Comparison of ENCODE assay signal across 9 cellular contexts in genomic region chr10:89252225-89252585, GRCh38. TPM values are rescaled to one million over a fixed set of nuclear protein-coding genes. Genes with fewer than 3 reads are reported as not detected.
DNase-seq lines count a peak whose midpoint lies in the region; ATAC-seq, FAIRE-seq and TF ChIP-seq lines count a peak whose summit lies in the region.
"Had no signal": no experiment of that assay in that cellular context is flagged by ENCODE, and none has a peak within 500 bp of the region (broad histone marks: within the 10 kb centered on the region; RNA-seq: fewer than 3 reads in every experiment).

No MANE protein-coding gene starts in this region.

- H3K27me3 ChIP-seq in GM12878 (replicated peaks in 1 of 2; ENCODE audit: control insufficient read depth in 2 of 2, insufficient read depth in 2 of 2, low read length in 1 of 2) (no peaks in the 10 kb centered on the region), mesenchymal stem cell (ENCODE audit: control insufficient read depth in 1 of 2, insufficient read depth in 1 of 2, low read length in 2 of 2) (peaks cover 0 to 5% of the 10 kb centered on the region in 2 experiments), thoracic aorta (replicated peaks; ENCODE audit: insufficient read depth) (no peaks in the 10 kb centered on the region)
- no peaks in the 10 kb centered on the region for H3K27me3 ChIP-seq in effector memory CD4-positive, alpha-beta T cell (replicated peaks; ENCODE audit: control insufficient read depth, insufficient read depth, low read length, poor library complexity, severe bottlenecking)

- SMC1A ChIA-PET in GM12878 (lab: Charles Lee; ENCODE audit: uncharacterized antibody, unreplicated experiment), result interaction anchor here (2.3 to 3.8 kb wide), 2 partner anchors 11 to 117 kb away, joined by 9 to 25 read pairs; no protein-coding TSS in a partner anchor

- no peak overlapping the region for H2BK12ac ChIP-seq in mesenchymal stem cell (ENCODE audit: low read length in 2 of 2)

- H3K9ac ChIP-seq in GM12878 (ENCODE audit: control insufficient read depth, insufficient read depth, low read length), result no peak overlapping the region
- H3K9ac ChIP-seq in mesenchymal stem cell (ENCODE audit: low read length), result no peak overlapping the region

- RAD21 ChIA-PET in GM12878 (lab: Charles Lee; ENCODE audit: unreplicated experiment), result interaction anchor here (0.6 to 4.1 kb wide), 7 partner anchors 9 to 261 kb away, joined by 3 to 30 read pairs (median 7); partner anchors contain the start of genes FAS and IFIT2

- no peak overlapping the region for H3K4me3 ChIP-seq in GM12878
- peak overlapping the region in 1 of 2 experiments; percentile 85 for H3K4me3 ChIP-seq in mesenchymal stem cell (ENCODE audit: insufficient read depth in 1 of 2, low read depth in 1 of 2, low read length in 2 of 2)
- peak overlapping the region; percentile 94 for H3K4me3 ChIP-seq in thoracic aorta
- no peak overlapping the region for H3K4me3 ChIP-seq in effector memory CD4-positive, alpha-beta T cell (ENCODE audit: insufficient read depth, low read depth, low read length, poor library complexity, severe bottlenecking)

- H3K9me3 ChIP-seq in GM12878 (replicated peaks; ENCODE audit: control insufficient read depth, insufficient read depth, low read length) (peaks cover 18% of the 10 kb centered on the region), mesenchymal stem cell (ENCODE audit: control insufficient read depth, low read length) (no peaks in the 10 kb centered on the region), thoracic aorta (no peaks in the 10 kb centered on the region)
- no peaks in the 10 kb centered on the region for H3K9me3 ChIP-seq in effector memory CD4-positive, alpha-beta T cell (ENCODE audit: control insufficient read depth, low read length)

- no peak for TF ChIP-seq EP300 in GM12878 (IDR thresholded peaks at IDR 0.05; ENCODE audit: borderline replicate concordance in 1 of 2, control insufficient read depth in 1 of 2, low read depth in 2 of 2, low read length in 2 of 2)

- no peak for TF ChIP-seq POLR2A in GM12878 (IDR thresholded peaks at IDR 0.05; ENCODE audit: low read depth, low read length)

- TF ChIP-seq RAD21 in GM12878 (IDR thresholded peaks at IDR 0.05; ENCODE audit: insufficient read depth, low read depth, low read length), result no peak

- no peaks in the 10 kb centered on the region for H3K36me3 ChIP-seq in GM12878 (ENCODE audit: control insufficient read depth in 2 of 2, insufficient read depth in 2 of 2, low read length in 1 of 2)
- no peaks in the 10 kb centered on the region for H3K36me3 ChIP-seq in mesenchymal stem cell (ENCODE audit: control insufficient read depth in 1 of 2, insufficient read depth in 2 of 2, low read depth in 1 of 2, low read length in 2 of 2)
- H3K36me3 ChIP-seq in thoracic aorta, result no peaks in the 10 kb centered on the region
- H3K36me3 ChIP-seq in effector memory CD4-positive, alpha-beta T cell (ENCODE audit: control insufficient read depth, insufficient read depth, low read length), result no peaks in the 10 kb centered on the region

- no peak overlapping the region for H3K18ac ChIP-seq in mesenchymal stem cell (ENCODE audit: low read depth in 1 of 2, low read length in 2 of 2)

- no peak for ATAC-seq in activated T-cell treated with anti-CD3 and anti-CD28 coated beads, Interleukin-2, amount 50 U/mL, for 4 hours
- no peak for ATAC-seq in GM12878
- no peak for ATAC-seq in thoracic aorta (ENCODE audit: insufficient number of reproducible peaks, low FRiP score, low read depth)
- ATAC-seq in GM21515 (IDR thresholded peaks at IDR 0.05; ENCODE audit: unreplicated experiment), result no peak

- no peak for DNase-seq in activated T-cell treated with anti-CD3 and anti-CD28 coated beads, Interleukin-2, amount 50 U/mL, for 24 hours
- no peak for DNase-seq in activated T-cell treated with anti-CD3 and anti-CD28 coated beads, Interleukin-2, amount 50 U/mL, for 4 hours
- DNase-seq in GM12878 (ENCODE audit: low read depth, low spot score) (no peak), mesenchymal stem cell (no peak), thoracic aorta (ENCODE audit: low spot score) (no peak)
- DNase-seq in effector memory CD4-positive, alpha-beta T cell, result no peak
- no peak for DNase-seq in activated naive CD4-positive, alpha-beta T cell (lab: John Stamatoyannopoulos, UW)

- 0 out of 2 replicates have a peak, but pooled peaks cover 6% of the 10 kb centered on the region for H3K4me1 ChIP-seq in GM12878 (ENCODE audit: control insufficient read depth, insufficient read depth, low read length)
- peaks cover 2% of the 10 kb centered on the region for H3K4me1 ChIP-seq in mesenchymal stem cell (ENCODE audit: control insufficient read depth, insufficient read depth, low read depth, low read length)
- H3K4me1 ChIP-seq in thoracic aorta (ENCODE audit: control insufficient read depth in 1 of 2, low read depth in 2 of 2), result peaks cover 0 to 12% of the 10 kb centered on the region in 2 donors
- peaks cover 9% of the 10 kb centered on the region for H3K4me1 ChIP-seq in effector memory CD4-positive, alpha-beta T cell (ENCODE audit: control insufficient read depth, insufficient read depth, low read length, poor library complexity, severe bottlenecking)

- H3K27ac ChIP-seq in GM12878 (ENCODE audit: control insufficient read depth, insufficient read depth) (no peak overlapping the region), mesenchymal stem cell (ENCODE audit: low read length, poor library complexity, severe bottlenecking) (no peak overlapping the region), thoracic aorta (no peak overlapping the region)
- H3K27ac ChIP-seq in effector memory CD4-positive, alpha-beta T cell (ENCODE audit: insufficient read depth, low read length, poor library complexity, severe bottlenecking), result no peak overlapping the region

- POLR2A ChIA-PET in GM12878 (lab: Charles Lee), result interaction anchor here (1.6 to 2.1 kb wide), 3 partner anchors 9 to 162 kb away, joined by 6 to 12 read pairs (median 7); partner anchors contain the start of gene IFIT5

- no peak overlapping the region for H2AK5ac ChIP-seq in mesenchymal stem cell (ENCODE audit: low read length, severe bottlenecking)

- H3K27me3 Mint-ChIP-seq in activated T-cell treated with anti-CD3 and anti-CD28 coated beads, Interleukin-2, amount 50 U/mL, for 24 hours, result peaks cover 4% of the 10 kb centered on the region
- peaks cover 3% of the 10 kb centered on the region for H3K27me3 Mint-ChIP-seq in activated T-cell treated with anti-CD3 and anti-CD28 coated beads, Interleukin-2, amount 50 U/mL, for 4 hours (ENCODE audit: low read depth)

- H3K4me3 Mint-ChIP-seq in activated T-cell treated with anti-CD3 and anti-CD28 coated beads, Interleukin-2, amount 50 U/mL, for 24 hours, result peak overlapping the region; percentile 88
- no peak overlapping the region for H3K4me3 Mint-ChIP-seq in activated T-cell treated with anti-CD3 and anti-CD28 coated beads, Interleukin-2, amount 50 U/mL, for 4 hours

- peak overlapping the region; percentile 92 for H3K4me2 ChIP-seq in GM12878 (ENCODE audit: control insufficient read depth, insufficient read depth)
- peak overlapping the region; percentile 89 for H3K4me2 ChIP-seq in mesenchymal stem cell (ENCODE audit: low read length, poor library complexity, severe bottlenecking)

- no peak overlapping the region for H3K4ac ChIP-seq in mesenchymal stem cell (ENCODE audit: low read depth in 1 of 2, low read length in 2 of 2)

- no peak overlapping the region for H4K8ac ChIP-seq in mesenchymal stem cell (ENCODE audit: low read length)

- H3K23ac ChIP-seq in mesenchymal stem cell (ENCODE audit: low read length in 2 of 2), result no peak overlapping the region

- H3K4me1 Mint-ChIP-seq in activated T-cell treated with anti-CD3 and anti-CD28 coated beads, Interleukin-2, amount 50 U/mL, for 24 hours (ENCODE audit: low read depth), result peaks cover 43% of the 10 kb centered on the region
- H3K4me1 Mint-ChIP-seq in activated T-cell treated with anti-CD3 and anti-CD28 coated beads, Interleukin-2, amount 50 U/mL, for 4 hours (ENCODE audit: low read depth), result peaks cover 34% of the 10 kb centered on the region

- FAIRE-seq in GM12878 (lab: Jason Lieb, UNC), result no peak

- H3K79me2 ChIP-seq in GM12878 (ENCODE audit: control insufficient read depth, insufficient read depth, low read length), result peaks cover 10% of the 10 kb centered on the region

- CTCF ChIA-PET in GM12878 (lab: Yijun Ruan, JAX), result interaction anchor here (1.3 to 2.9 kb wide), 4 partner anchors 10 to 162 kb away, joined by 4 to 23 read pairs (median 8); partner anchors contain the start of gene IFIT5

- no peak overlapping the region for H2BK120ac ChIP-seq in mesenchymal stem cell (ENCODE audit: low read depth, low read length)

- WGBS in GM12878 (ENCODE audit: insufficient coverage, insufficient replicate concordance, low lambda C conversion rate, missing lambda C conversion rate), result 90% methylated on average over 2 of the region's 2 CpGs
- WGBS in mesenchymal stem cell, result 100% methylated on average over 2 of the region's 2 CpGs

- H3K36me3 Mint-ChIP-seq in activated T-cell treated with anti-CD3 and anti-CD28 coated beads, Interleukin-2, amount 50 U/mL, for 24 hours (ENCODE audit: low read depth), result peaks cover 9% of the 10 kb centered on the region
- peaks cover 6% of the 10 kb centered on the region for H3K36me3 Mint-ChIP-seq in activated T-cell treated with anti-CD3 and anti-CD28 coated beads, Interleukin-2, amount 50 U/mL, for 4 hours (ENCODE audit: insufficient read depth)

- in situ Hi-C loops in GM12878 (cut with MboI), result no loop called here

- H2AFZ ChIP-seq in GM12878 (ENCODE audit: control insufficient read depth, low read depth, low read length) (peak overlapping the region; percentile 93), mesenchymal stem cell (ENCODE audit: low read depth, low read length) (no peak overlapping the region)

- peaks cover 15% of the 10 kb centered on the region for H3K9me3 Mint-ChIP-seq in activated T-cell treated with anti-CD3 and anti-CD28 coated beads, Interleukin-2, amount 50 U/mL, for 24 hours
- peaks cover 6% of the 10 kb centered on the region for H3K9me3 Mint-ChIP-seq in activated T-cell treated with anti-CD3 and anti-CD28 coated beads, Interleukin-2, amount 50 U/mL, for 4 hours

- no TSS peak for BruUV-seq in GM12878 (replicated peaks; lab: Mats Ljungman, UMichigan)

- no peak overlapping the region for H3K14ac ChIP-seq in mesenchymal stem cell (ENCODE audit: low read length in 2 of 2)

- no peak overlapping the region for H2BK15ac ChIP-seq in mesenchymal stem cell (ENCODE audit: low read depth, poor library complexity, severe bottlenecking)

- TF ChIP-seq CTCF in GM12878 (IDR thresholded peaks at IDR 0.05 in 2 of 3, conservative IDR thresholded peaks at IDR 0.05 in 1 of 3; ENCODE audit: control insufficient read depth in 2 of 3, extremely low read depth in 1 of 3, insufficient read depth in 1 of 3, low read depth in 3 of 3, low read length in 3 of 3) (no peak), thoracic aorta (IDR thresholded peaks at IDR 0.05) (no peak)

- peak overlapping the region; percentile 73 for H3K27ac Mint-ChIP-seq in activated T-cell treated with anti-CD3 and anti-CD28 coated beads, Interleukin-2, amount 50 U/mL, for 24 hours
- H3K27ac Mint-ChIP-seq: GM23338 had no signal

- no peak overlapping the region for H4K91ac ChIP-seq in mesenchymal stem cell (ENCODE audit: low read length)

- H2BK5ac ChIP-seq in mesenchymal stem cell (ENCODE audit: low read depth, low read length, poor library complexity, severe bottlenecking), result no peak overlapping the region

- intact Hi-C loops in GM12878 (cut with micrococcal nuclease; ENCODE audit: unreplicated experiment), result no loop called here

- no peaks in the 10 kb centered on the region for H4K20me1 ChIP-seq in GM12878 (ENCODE audit: control insufficient read depth, insufficient read depth)

- H3K79me1 ChIP-seq in mesenchymal stem cell (replicated peaks; ENCODE audit: low read length, poor library complexity, severe bottlenecking), result peaks cover 3% of the 10 kb centered on the region

RNA-seq across cellular contexts. Expression of gene LIPA, which starts 0.6 kb away (rescaled TPM):
- 10 to 100 TPM; 13.2 to 15.8 (median 14.7) TPM for total RNA-seq in activated T-cell treated with anti-CD3 and anti-CD28 coated beads, Interleukin-2, amount 50 U/mL, for 4 hours
- total RNA-seq in GM12878 (2013; cell fraction: nucleolus; rRNA removed), result 17.4 and 21.2 TPM in 2 replicates
- total RNA-seq in GM12878 (2014; rRNA removed) (33.0 and 44.9 TPM in 2 replicates), GM12878 (2014; rRNA removed; fragmentation: Illumina TruSeq; extraction: Trizol) (34.0 and 36.1 TPM in 2 replicates), GM12878 (2021) (32.3 and 33.8 TPM in 2 replicates), thoracic aorta (10 to 100 TPM; 39.7 to 44.2 TPM)
- polyA plus RNA-seq in GM12878 (2011; ENCODE audit: low read depth), result 23.6 TPM
- polyA plus RNA-seq in GM12878 (2011; rRNA removed) (43.0 and 59.4 TPM in 2 replicates), GM12878 (2014; fragmentation: Illumina TruSeq; extraction: Trizol) (46.5 and 64.2 TPM in 2 replicates), GM12878 (2014; fragmentation: Nextera tagmentation; extraction: Ambion mirVana) (10 to 100 TPM; 36.0 to 45.2 TPM), GM12878 (2014; rRNA removed) (25.7 and 31.1 TPM in 2 replicates), GM12878 (2016; fragmentation: Nextera tagmentation; extraction: Ambion mirVana) (10 to 100 TPM; 44.1 to 50.3 TPM)
- polyA plus RNA-seq in GM12878 (2011; cell fraction: cytosol; rRNA removed), result 16.0 and 19.6 TPM in 2 replicates
- 9.3 and 14.8 TPM in 2 replicates for polyA plus RNA-seq in GM12878 (2011; cell fraction: nucleus; rRNA removed)
- 21.3 and 29.5 TPM in 2 replicates for polyA plus RNA-seq in GM12878 (2012)
- 28.2 and 37.3 TPM in 2 replicates for polyA minus RNA-seq in GM12878 (2011; rRNA and poly(A)+ RNA removed)
- polyA minus RNA-seq in GM12878 (2011; cell fraction: cytosol; rRNA and poly(A)+ RNA removed), result 7.7 and 9.6 TPM in 2 replicates
- polyA minus RNA-seq in GM12878 (2011; cell fraction: nucleus; rRNA and poly(A)+ RNA removed), result 3.4 and 5.4 TPM in 2 replicates
- 180 TPM for polyA plus RNA-seq in mesenchymal stem cell (2013, experiment 1 of 2)
- polyA plus RNA-seq in mesenchymal stem cell (2013, experiment 2 of 2), result 188 TPM

RNA-seq across cellular contexts. Expression of gene CH25H, which starts 45.1 kb away (rescaled TPM):
- under 1 TPM in 2 of 3 donors, not detected in 1; 0.11 to 0.61 TPM for total RNA-seq in activated T-cell treated with anti-CD3 and anti-CD28 coated beads, Interleukin-2, amount 50 U/mL, for 4 hours
- not detected in 2 replicates for total RNA-seq in GM12878 (2013; cell fraction: nucleolus; rRNA removed)
- total RNA-seq in GM12878 (2014; rRNA removed) (not detected in 2 replicates), GM12878 (2014; rRNA removed; fragmentation: Illumina TruSeq; extraction: Trizol) (not detected in 2 replicates), GM12878 (2021) (not detected in 2 replicates), thoracic aorta (1 to 10 TPM; 2.7 to 5.6 TPM)
- not detected for polyA plus RNA-seq in GM12878 (2011; ENCODE audit: low read depth)
- polyA plus RNA-seq in GM12878 (2011; rRNA removed) (not detected in 2 replicates), GM12878 (2014; fragmentation: Illumina TruSeq; extraction: Trizol) (not detected in 2 replicates), GM12878 (2014; fragmentation: Nextera tagmentation; extraction: Ambion mirVana) (not detected), GM12878 (2014; rRNA removed) (not detected in 2 replicates), GM12878 (2016; fragmentation: Nextera tagmentation; extraction: Ambion mirVana) (not detected)
- polyA plus RNA-seq in GM12878 (2011; cell fraction: cytosol; rRNA removed), result not detected in 2 replicates
- polyA plus RNA-seq in GM12878 (2011; cell fraction: nucleus; rRNA removed), result not detected in 2 replicates
- polyA plus RNA-seq in GM12878 (2012), result not detected in 2 replicates
- not detected in 2 replicates for polyA minus RNA-seq in GM12878 (2011; rRNA and poly(A)+ RNA removed)
- not detected in 2 replicates for polyA minus RNA-seq in GM12878 (2011; cell fraction: cytosol; rRNA and poly(A)+ RNA removed)
- polyA minus RNA-seq in GM12878 (2011; cell fraction: nucleus; rRNA and poly(A)+ RNA removed), result not detected in 2 replicates
- 0.15 TPM for polyA plus RNA-seq in mesenchymal stem cell (2013, experiment 1 of 2)
- 0.26 TPM for polyA plus RNA-seq in mesenchymal stem cell (2013, experiment 2 of 2)

RNA-seq across cellular contexts. Expression of gene IFIT2, which starts 49.6 kb away (rescaled TPM):
- 1 to 10 TPM in 2 of 3 donors, under 1 TPM in 1; 0.87 to 1.7 (median 1.5) TPM for total RNA-seq in activated T-cell treated with anti-CD3 and anti-CD28 coated beads, Interleukin-2, amount 50 U/mL, for 4 hours
- 7.9 and 8.2 TPM in 2 replicates for total RNA-seq in GM12878 (2013; cell fraction: nucleolus; rRNA removed)
- total RNA-seq in GM12878 (2014; rRNA removed), result 5.2 and 6.8 TPM in 2 replicates
- 10.7 and 13.4 TPM in 2 replicates for total RNA-seq in GM12878 (2014; rRNA removed; fragmentation: Illumina TruSeq; extraction: Trizol)
- total RNA-seq in GM12878 (2021), result 7.1 and 9.0 TPM in 2 replicates
- 6.5 TPM for polyA plus RNA-seq in GM12878 (2011; ENCODE audit: low read depth)
- polyA plus RNA-seq in GM12878 (2011; rRNA removed), result 9.4 and 15.7 TPM in 2 replicates
- polyA plus RNA-seq in GM12878 (2011; cell fraction: cytosol; rRNA removed), result 3.3 and 3.7 TPM in 2 replicates
- 3.8 and 4.6 TPM in 2 replicates for polyA plus RNA-seq in GM12878 (2011; cell fraction: nucleus; rRNA removed)
- polyA plus RNA-seq in GM12878 (2012), result 6.9 and 13.1 TPM in 2 replicates
- polyA plus RNA-seq in GM12878 (2014; fragmentation: Illumina TruSeq; extraction: Trizol), result 9.6 and 15.0 TPM in 2 replicates
- polyA plus RNA-seq in GM12878 (2014; fragmentation: Nextera tagmentation; extraction: Ambion mirVana), result 10 to 100 TPM; 11.8 to 14.8 TPM
- polyA plus RNA-seq in GM12878 (2014; rRNA removed), result 5.0 and 8.1 TPM in 2 replicates
- 1 to 10 TPM; 9.8 to 9.9 TPM for polyA plus RNA-seq in GM12878 (2016; fragmentation: Nextera tagmentation; extraction: Ambion mirVana)
- 5.8 and 7.8 TPM in 2 replicates for polyA minus RNA-seq in GM12878 (2011; rRNA and poly(A)+ RNA removed)
- polyA minus RNA-seq in GM12878 (2011; cell fraction: cytosol; rRNA and poly(A)+ RNA removed), result 1.9 and 2.1 TPM in 2 replicates
- polyA minus RNA-seq in GM12878 (2011; cell fraction: nucleus; rRNA and poly(A)+ RNA removed), result 4.7 and 5.1 TPM in 2 replicates
- 4.6 TPM for polyA plus RNA-seq in mesenchymal stem cell (2013, experiment 1 of 2)
- 4.7 TPM for polyA plus RNA-seq in mesenchymal stem cell (2013, experiment 2 of 2)
- total RNA-seq in thoracic aorta, result 10 to 100 TPM in 1 of 2 donors, 1 to 10 TPM in 1; 5.9 to 17.1 TPM
- total RNA-seq: GM23338 had no signal
